Comparison of ENCODE assay signal across 25 cellular contexts in genomic region chr10:119405505-119405807, GRCh38.
DNase-seq lines count a peak whose midpoint lies in the region; ATAC-seq, FAIRE-seq and TF ChIP-seq lines count a peak whose summit lies in the region.
"Had no signal": no experiment of that assay in that cellular context is flagged by ENCODE, and none has a peak within 500 bp of the region (broad histone marks: within the 10 kb centered on the region; RNA-seq: fewer than 3 reads in every experiment).

No MANE protein-coding gene starts in this region.

- H3K4me1 Mint-ChIP-seq in T-helper 17 cell: no peaks in the 10 kb centered on the region
- H3K4me1 Mint-ChIP-seq: stimulated activated effector memory CD8-positive, alpha-beta T cell treated with anti-CD3 and anti-CD28 coated beads, Interleukin-12 subunit alpha, Interleukin-12 subunit beta, amount 100 ng/mL, for 72 hours had no signal

- TF ChIP-seq EP300 in upper lobe of left lung (IDR thresholded peaks at IDR 0.05): no peak

- no peak overlapping the region for H3K4ac ChIP-seq in neuronal stem cell (ENCODE audit: low read length)

- no peak overlapping the region for H3K4me2 ChIP-seq in neuronal stem cell (ENCODE audit: insufficient read depth, low read length, poor library complexity, severe bottlenecking)

- H3K4me1 ChIP-seq in colonic mucosa: no peaks in the 10 kb centered on the region
- H3K4me1 ChIP-seq in left ventricle myocardium inferior: peaks cover 92% of the 10 kb centered on the region
- peaks cover 21 to 25% of the 10 kb centered on the region in 2 donors for H3K4me1 ChIP-seq in neuronal stem cell (ENCODE audit: control insufficient read depth in 2 of 2, insufficient read depth in 1 of 2, low read depth in 1 of 2, low read length in 2 of 2)
- H3K4me1 ChIP-seq in upper lobe of left lung: peaks cover 32 to 62% (median 53%) of the 10 kb centered on the region in 4 donors
- peaks cover 0 to 8% of the 10 kb centered on the region in 2 donors for H3K4me1 ChIP-seq in kidney (ENCODE audit: control insufficient read depth in 1 of 2, insufficient read depth in 1 of 2, low read depth in 1 of 2, low read length in 2 of 2)
- H3K4me1 ChIP-seq: Caco-2, HAP-1 had no signal

- H3K27ac Mint-ChIP-seq in T-helper 17 cell: no peak overlapping the region
- H3K27ac Mint-ChIP-seq: activated CD8-positive, alpha-beta T cell treated with anti-CD3 and anti-CD28 coated beads for 36 hours; activated naive CD8-positive, alpha-beta T cell treated with anti-CD3 and anti-CD28 coated beads, Interleukin-2, amount 10 ng/mL, durations not matched to agents 7 days and 5 days; immature natural killer cell had no signal

- no peak overlapping the region for H2BK120ac ChIP-seq in neuronal stem cell (ENCODE audit: low read depth, low read length)

- DNase-seq in colonic mucosa (no peak), left ventricle myocardium inferior (no peak), neuronal stem cell (ENCODE audit: low spot score) (no peak), upper lobe of left lung (no peak), T-helper 17 cell (no peak), NCI-H2029 (lab: John Stamatoyannopoulos, UW) (no peak), kidney (no peak)
- DNase-seq: activated CD4-positive, alpha-beta T cell treated with anti-CD3 and anti-CD28 coated beads for 1 hour; activated CD8-positive, alpha-beta T cell treated with anti-CD3 and anti-CD28 coated beads for 36 hours; activated naive CD8-positive, alpha-beta T cell treated with anti-CD3 and anti-CD28 coated beads, Interleukin-2, amount 10 ng/mL, durations not matched to agents 7 days and 5 days; Caco-2; DND-41; foreskin fibroblast; hippocampal formation; immature natural killer cell; NCI-H1092; NCI-H187 treated with DMSO at 0.1 percent for 48 hours; NCI-H69; stimulated activated CD4-positive, alpha-beta T cell treated with anti-CD3 and anti-CD28 coated beads, Interleukin-2, amount 100 ng/mL, for 48 hours; T-cell had no signal

- H2BK15ac ChIP-seq in neuronal stem cell (ENCODE audit: low read length): no peak overlapping the region

- no peak overlapping the region for H3K14ac ChIP-seq in neuronal stem cell (ENCODE audit: low read length)

- H4K91ac ChIP-seq in neuronal stem cell (ENCODE audit: low read depth, low read length, poor library complexity): no peak overlapping the region

- H3K4me3 Mint-ChIP-seq in T-helper 17 cell: no peak overlapping the region
- H3K4me3 Mint-ChIP-seq: activated CD8-positive, alpha-beta T cell treated with anti-CD3 and anti-CD28 coated beads for 36 hours; activated naive CD8-positive, alpha-beta T cell treated with anti-CD3 and anti-CD28 coated beads, Interleukin-2, amount 10 ng/mL, durations not matched to agents 7 days and 5 days; immature natural killer cell; stimulated activated effector memory CD8-positive, alpha-beta T cell treated with anti-CD3 and anti-CD28 coated beads, Interleukin-12 subunit alpha, Interleukin-12 subunit beta, amount 100 ng/mL, for 72 hours; T-cell had no signal

- ATAC-seq in upper lobe of left lung (ENCODE audit: low FRiP score in 2 of 2): no peak
- no peak for ATAC-seq in T-helper 17 cell
- ATAC-seq: activated CD8-positive, alpha-beta T cell treated with anti-CD3 and anti-CD28 coated beads for 36 hours; stimulated activated effector memory CD8-positive, alpha-beta T cell treated with anti-CD3 and anti-CD28 coated beads, Interleukin-12 subunit alpha, Interleukin-12 subunit beta, amount 100 ng/mL, for 72 hours; T-cell had no signal

- H3K9ac ChIP-seq in colonic mucosa (ENCODE audit: low read depth in 2 of 2, low read length in 2 of 2) (no peak overlapping the region), neuronal stem cell (ENCODE audit: low read depth, low read length, poor library complexity) (no peak overlapping the region), kidney (ENCODE audit: low read length in 2 of 2) (no peak overlapping the region)

- no peak for FAIRE-seq in kidney (lab: Jason Lieb, UNC)
- FAIRE-seq: RCC 7860 had no signal

- no peak overlapping the region for H2BK5ac ChIP-seq in neuronal stem cell (ENCODE audit: low read length)

- H3K4me3 ChIP-seq in colonic mucosa (no peak overlapping the region), left ventricle myocardium inferior (no peak overlapping the region), neuronal stem cell (ENCODE audit: low read length in 2 of 2) (no peak overlapping the region), upper lobe of left lung (no peak overlapping the region), kidney (ENCODE audit: low read length in 2 of 2) (no peak overlapping the region)
- H3K4me3 ChIP-seq: HAP-1, SJSA1 had no signal

- no peaks in the 10 kb centered on the region for H3K36me3 Mint-ChIP-seq in T-helper 17 cell (ENCODE audit: low read depth)
- H3K36me3 Mint-ChIP-seq: activated naive CD8-positive, alpha-beta T cell treated with anti-CD3 and anti-CD28 coated beads, Interleukin-2, amount 10 ng/mL, durations not matched to agents 7 days and 5 days; immature natural killer cell; stimulated activated effector memory CD8-positive, alpha-beta T cell treated with anti-CD3 and anti-CD28 coated beads, Interleukin-12 subunit alpha, Interleukin-12 subunit beta, amount 100 ng/mL, for 72 hours had no signal

- H3K27me3 Mint-ChIP-seq in T-helper 17 cell: no peaks in the 10 kb centered on the region
- H3K27me3 Mint-ChIP-seq: activated CD8-positive, alpha-beta T cell treated with anti-CD3 and anti-CD28 coated beads for 36 hours; activated naive CD8-positive, alpha-beta T cell treated with anti-CD3 and anti-CD28 coated beads, Interleukin-2, amount 10 ng/mL, durations not matched to agents 7 days and 5 days; T-cell had no signal

- H3K9me3 ChIP-seq in colonic mucosa (no peaks in the 10 kb centered on the region), left ventricle myocardium inferior (replicated peaks) (no peaks in the 10 kb centered on the region), neuronal stem cell (replicated peaks in 1 of 2; ENCODE audit: control insufficient read depth in 2 of 2, insufficient read depth in 1 of 2, low read depth in 1 of 2, low read length in 2 of 2) (no peaks in the 10 kb centered on the region), upper lobe of left lung (no peaks in the 10 kb centered on the region), T-helper 17 cell (ENCODE audit: control insufficient read depth, low read length, poor library complexity, severe bottlenecking) (no peaks in the 10 kb centered on the region), kidney (ENCODE audit: control insufficient read depth in 1 of 2, low read length in 2 of 2) (no peaks in the 10 kb centered on the region)
- H3K9me3 ChIP-seq: Caco-2, HAP-1, SJSA1 had no signal

- intact Hi-C loops in colonic mucosa (cut with DNase I): no loop called here
- intact Hi-C loops in left ventricle myocardium inferior (cut with micrococcal nuclease): no loop called here
- intact Hi-C loops in kidney (cut with DNase I): no loop called here

- no peaks in the 10 kb centered on the region for H3K79me1 ChIP-seq in neuronal stem cell (ENCODE audit: low read depth, low read length)

- H4K8ac ChIP-seq in neuronal stem cell (ENCODE audit: low read depth, low read length): no peak overlapping the region

- TF ChIP-seq POLR2A in upper lobe of left lung (IDR thresholded peaks at IDR 0.05): no peak

- no peaks in the 10 kb centered on the region for H3K27me3 ChIP-seq in colonic mucosa
- H3K27me3 ChIP-seq in left ventricle myocardium inferior (ENCODE audit: low read depth): no peaks in the 10 kb centered on the region
- H3K27me3 ChIP-seq in neuronal stem cell (ENCODE audit: control insufficient read depth in 3 of 3, insufficient read depth in 3 of 3, low read depth in 1 of 3, low read length in 3 of 3): no peaks in the 10 kb centered on the region
- H3K27me3 ChIP-seq in upper lobe of left lung: no peaks in the 10 kb centered on the region
- H3K27me3 ChIP-seq: SJSA1 had no signal

- no peak overlapping the region for H2BK12ac ChIP-seq in neuronal stem cell (ENCODE audit: low read length)

- H3K36me3 ChIP-seq in colonic mucosa (no peaks in the 10 kb centered on the region), left ventricle myocardium inferior (peaks cover 4% of the 10 kb centered on the region), neuronal stem cell (replicated peaks in 1 of 2; ENCODE audit: control insufficient read depth in 2 of 2, insufficient read depth in 2 of 2, low read length in 2 of 2) (no peaks in the 10 kb centered on the region), upper lobe of left lung (no peaks in the 10 kb centered on the region), kidney (ENCODE audit: control insufficient read depth in 1 of 2, insufficient read depth in 2 of 2, low read length in 2 of 2) (no peaks in the 10 kb centered on the region)
- H3K36me3 ChIP-seq: HAP-1, SJSA1 had no signal

- peak overlapping the region; percentile 55 for H3K27ac ChIP-seq in colonic mucosa
- peak overlapping the region; percentile 89 for H3K27ac ChIP-seq in left ventricle myocardium inferior (replicated peaks)
- no peak overlapping the region for H3K27ac ChIP-seq in neuronal stem cell (replicated peaks; ENCODE audit: low read length)
- H3K27ac ChIP-seq in upper lobe of left lung: peak overlapping the region; percentile 44 to 85 (median 80)
- H3K27ac ChIP-seq in kidney (ENCODE audit: low read depth in 2 of 2, low read length in 2 of 2): peak overlapping the region in 1 of 2 donors; percentile 26
- H3K27ac ChIP-seq: epithelial cell of prostate, SJSA1 had no signal

- peak overlapping the region; percentile 55 for H3K18ac ChIP-seq in neuronal stem cell (ENCODE audit: low read length)

- no peak overlapping the region for H3K23ac ChIP-seq in neuronal stem cell (ENCODE audit: low read depth, low read length, poor library complexity)

- H2AK5ac ChIP-seq in neuronal stem cell (ENCODE audit: low read depth, low read length): no peak overlapping the region

- peak overlapping the region; percentile 37 for H2AFZ ChIP-seq in neuronal stem cell (ENCODE audit: low read length)

- no CpG with 5 or more reads among the region's 8 CpGs for whole genome bisulfite sequencing in neuronal stem cell (ENCODE audit: extremely low coverage in 2 of 2, insufficient read length in 2 of 2, insufficient replicate concordance in 1 of 2), 2 donors
- 49 to 56% methylated on average over 8 of the region's 8 CpGs for WGBS in upper lobe of left lung, 2 donors

- TF ChIP-seq CTCF in colonic mucosa (IDR thresholded peaks at IDR 0.05) (no peak), left ventricle myocardium inferior (IDR thresholded peaks at IDR 0.05; ENCODE audit: borderline replicate concordance) (no peak), upper lobe of left lung (IDR thresholded peaks at IDR 0.05) (no peak), kidney (IDR thresholded peaks at IDR 0.05; ENCODE audit: borderline replicate concordance, extremely low read depth, insufficient read depth) (no peak)
